8 cellular contexts compared by ENCODE assay signal in the genomic region with DNA sequence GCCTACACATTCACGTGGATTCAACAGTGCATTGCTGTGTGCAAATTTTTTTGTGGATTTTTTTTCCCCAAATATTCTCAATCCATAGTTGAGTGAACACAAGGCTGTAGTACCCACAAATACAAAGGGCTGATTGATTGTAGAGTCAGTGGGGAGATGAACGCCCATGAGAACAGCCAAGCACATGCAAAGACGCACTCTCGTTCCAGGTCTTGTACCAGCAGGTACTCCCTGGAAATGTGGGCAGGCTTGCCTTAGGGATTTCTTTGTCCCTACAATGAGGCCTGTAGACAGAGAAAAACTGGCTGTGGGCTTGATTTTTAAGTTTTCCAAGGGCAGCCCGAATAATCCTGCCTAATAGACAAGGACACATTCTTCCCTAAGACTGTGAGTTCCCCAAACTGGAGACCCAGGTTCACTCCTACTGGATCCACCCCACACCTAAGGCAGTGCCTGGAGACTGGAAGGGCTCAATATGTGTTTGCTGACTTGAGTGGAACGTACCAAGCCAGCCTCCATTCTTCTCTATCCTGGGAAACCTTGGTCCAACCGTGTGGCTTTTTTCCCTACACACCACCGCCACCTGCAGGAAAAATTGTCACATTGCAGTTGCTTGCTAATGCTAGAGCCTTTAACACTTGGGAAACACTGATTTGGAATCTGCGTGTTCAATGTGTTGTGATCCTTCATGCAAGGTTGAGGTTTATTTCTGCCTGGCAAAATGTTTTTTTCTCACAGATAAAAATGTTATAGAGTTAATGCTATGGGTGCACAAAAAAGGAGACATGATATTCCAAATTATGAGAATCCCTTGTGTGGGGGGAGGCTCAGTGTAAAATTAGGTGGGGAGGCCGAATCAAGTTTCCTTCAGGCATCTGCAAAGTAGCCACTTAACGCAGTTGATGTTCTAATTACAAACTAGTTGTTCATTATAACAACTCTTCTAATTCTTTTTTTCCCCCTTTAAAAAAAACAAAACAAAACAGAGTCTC.
A peak's percentile ranks its signal among the peaks of the same experiment; 100 is the strongest.
DNase-seq lines count a peak whose midpoint lies in the region; ATAC-seq lines count a peak whose summit lies in the region.

No MANE protein-coding gene starts in this region.

- no peak for ATAC-seq in HG03196 (IDR thresholded peaks at IDR 0.05; ENCODE audit: unreplicated experiment)
- ATAC-seq in HG03108 (IDR thresholded peaks at IDR 0.05; ENCODE audit: unreplicated experiment): no peak

- DNase-seq in DMS114 treated with DMSO at 0.1 percent for 48 hours (lab: John Stamatoyannopoulos, UW; ENCODE audit: unreplicated experiment) (peak; percentile 73), GOT3 (lab: John Stamatoyannopoulos, UW) (peak; percentile 24), NCI-H187 treated with DMSO at 0.1 percent for 48 hours (lab: John Stamatoyannopoulos, UW) (peak; percentile 22), SW 1271 (lab: John Stamatoyannopoulos, UW) (peak; percentile 24 to 55), fibroblast of the conjunctiva (ENCODE audit: low read depth) (peak; percentile 34), non-pigmented ciliary epithelial cell (ENCODE audit: low read depth) (peak; percentile 13)

Comparison
In these comparisons a context has a peak if more than half of its experiments do, and no peak if none do; other contexts are left out.
1. DNase-seq: peak in every context shown above with its lines; median percentile 73 in DMS114 treated with DMSO at 0.1 percent for 48 hours; 40 in SW 1271; 34 in fibroblast of the conjunctiva; 24 in GOT3; 22 in NCI-H187 treated with DMSO at 0.1 percent for 48 hours; 13 in non-pigmented ciliary epithelial cell.